In genomic region chr12:14256139-14256538, GRCh38 we compare ENCODE assay signal across 8 cellular contexts.
DNase-seq lines count a peak whose midpoint lies in the region; ATAC-seq, FAIRE-seq and TF ChIP-seq lines count a peak whose summit lies in the region.

No MANE protein-coding gene starts in this region.

- no peak overlapping the region for H4K8ac ChIP-seq in H9 (replicated peaks; ENCODE audit: insufficient read length, low read depth, low read length)

- H3K23ac ChIP-seq in H9 (ENCODE audit: insufficient read length, low read depth, low read length) = no peak overlapping the region

- no peak for TF ChIP-seq POLR2A in endothelial cell of umbilical vein (IDR thresholded peaks at IDR 0.05; ENCODE audit: low read depth, low read length)
- TF ChIP-seq POLR2A in spleen (IDR thresholded peaks at IDR 0.05) = no peak
- no peak for TF ChIP-seq POLR2A in GM12892 (IDR thresholded peaks at IDR 0.05; ENCODE audit: low read depth, low read length)

- POLR2A ChIA-PET in WTC11 (lab: Charles Lee) (no interaction called here), endothelial cell of umbilical vein (lab: Charles Lee) (interaction anchor here (1.0 kb wide), 1 partner anchor 161 kb away, joined by 3 read pairs; no protein-coding TSS in a partner anchor)

- no peak overlapping the region for H4K91ac ChIP-seq in H9 (ENCODE audit: insufficient read length, low read depth, low read length)

- H3K56ac ChIP-seq in H9 (ENCODE audit: insufficient read length, low read depth, low read length) = no peak overlapping the region

- H3K9ac ChIP-seq in H9 (ENCODE audit: extremely low read depth, insufficient read length, low read length) (peak overlapping the region; percentile 26), endothelial cell of umbilical vein (replicated peaks; ENCODE audit: extremely low read depth, insufficient read depth, low read length) (peak overlapping the region; percentile 55)

- no peaks in the 10 kb centered on the region for H3K23me2 ChIP-seq in H9 (ENCODE audit: insufficient read length, low read depth, low read length, poor library complexity, severe bottlenecking)

- H3K14ac ChIP-seq in H9 (ENCODE audit: insufficient read depth, low read length) = no peak overlapping the region

- no peak for DNase-seq in H9
- no peak for DNase-seq in WTC11 (ENCODE audit: low spot score)
- peak; percentile 56 for DNase-seq in endothelial cell of umbilical vein (ENCODE audit: low read depth, low spot score)
- no peak for DNase-seq in spleen
- no peak for DNase-seq in WERI-Rb-1
- no peak for DNase-seq in D721Med (ENCODE audit: insufficient read length, low spot score)
- no peak for DNase-seq in GM12892 (ENCODE audit: insufficient read length)
- no peak for DNase-seq in H7

- no peaks in the 10 kb centered on the region for H3K79me1 ChIP-seq in H9 (ENCODE audit: insufficient read depth, low read depth, low read length, poor library complexity, severe bottlenecking)

- FAIRE-seq in endothelial cell of umbilical vein (lab: Jason Lieb, UNC) (no peak), D721Med (lab: Jason Lieb, UNC) (no peak), GM12892 (lab: Jason Lieb, UNC) (no peak)

- no peak overlapping the region for H2BK20ac ChIP-seq in H9 (ENCODE audit: low read depth, low read length, poor library complexity, severe bottlenecking)

- H3K4me3 ChIP-seq in endothelial cell of umbilical vein (replicated peaks in 1 of 3; ENCODE audit: insufficient read depth in 1 of 3, low read depth in 1 of 3, low read length in 3 of 3) = no peak overlapping the region
- H3K4me3 ChIP-seq in spleen = no peak overlapping the region
- no peak overlapping the region for H3K4me3 ChIP-seq in WERI-Rb-1 (ENCODE audit: low read depth, low read length)
- H3K4me3 ChIP-seq in H7 (ENCODE audit: insufficient read depth, low read depth, low read length) = no peak overlapping the region

- no peaks in the 10 kb centered on the region for H4K20me1 ChIP-seq in H9 (ENCODE audit: control insufficient read depth, insufficient read depth, insufficient read length)
- H4K20me1 ChIP-seq in endothelial cell of umbilical vein (replicated peaks; ENCODE audit: control insufficient read depth, extremely low read depth, insufficient read depth, low read length) = no peaks in the 10 kb centered on the region

- H3K9me1 ChIP-seq in endothelial cell of umbilical vein (replicated peaks; ENCODE audit: control insufficient read depth, extremely low read depth, insufficient read depth, low read length) = no peaks in the 10 kb centered on the region

- no peaks in the 10 kb centered on the region for H3K36me3 ChIP-seq in endothelial cell of umbilical vein (ENCODE audit: control insufficient read depth in 2 of 2, extremely low read depth in 1 of 2, insufficient read depth in 2 of 2, low read length in 2 of 2)
- no peaks in the 10 kb centered on the region for H3K36me3 ChIP-seq in spleen
- no peaks in the 10 kb centered on the region for H3K36me3 ChIP-seq in WERI-Rb-1
- H3K36me3 ChIP-seq in H7 (replicated peaks; ENCODE audit: control insufficient read depth, insufficient read depth, low read length) = no peaks in the 10 kb centered on the region

- H3K18ac ChIP-seq in H9 (ENCODE audit: insufficient read length, low read depth, low read length) = peak overlapping the region; percentile 67

- H2AFZ ChIP-seq in H9 (ENCODE audit: low read length) (no peak overlapping the region), endothelial cell of umbilical vein (ENCODE audit: low read depth, low read length) (peak overlapping the region; percentile 85)

- no peak overlapping the region for H3K4ac ChIP-seq in H9 (ENCODE audit: low read depth, low read length)

- peak overlapping the region; percentile 26 for H3T11ph ChIP-seq in H9 (ENCODE audit: low read length)

- no peak overlapping the region for H2BK12ac ChIP-seq in H9 (ENCODE audit: insufficient read length, low read depth, low read length)

- H3K27me3 ChIP-seq in H9 (ENCODE audit: insufficient read depth, low read length) = no peaks in the 10 kb centered on the region
- H3K27me3 ChIP-seq in endothelial cell of umbilical vein (ENCODE audit: control insufficient read depth in 2 of 2, insufficient read depth in 2 of 2, low read length in 2 of 2) = no peaks in the 10 kb centered on the region
- no peaks in the 10 kb centered on the region for H3K27me3 ChIP-seq in spleen (replicated peaks in 1 of 7)
- no peaks in the 10 kb centered on the region for H3K27me3 ChIP-seq in WERI-Rb-1 (ENCODE audit: insufficient read depth, low read depth, severe bottlenecking)
- H3K27me3 ChIP-seq in H7 (ENCODE audit: control insufficient read depth, insufficient read depth, low read length) = no peaks in the 10 kb centered on the region

- no peak overlapping the region for H4K5ac ChIP-seq in H9 (ENCODE audit: insufficient read length, low read depth, low read length)

- CTCF ChIA-PET in WTC11 (lab: Charles Lee) (interaction anchor here (1.0 to 2.4 kb wide), 4 partner anchors 17 to 198 kb away, joined by 3 to 9 read pairs (median 4); no protein-coding TSS in a partner anchor), endothelial cell of umbilical vein (lab: Charles Lee) (interaction anchor here (0.7 to 4.4 kb wide), 10 partner anchors 15 to 198 kb away, joined by 3 to 42 read pairs (median 6); partner anchors contain the start of gene ATF7IP)

- no peak overlapping the region for H2AK5ac ChIP-seq in H9 (ENCODE audit: insufficient read length, low read length)

- no peak overlapping the region for H3K4me3 Mint-ChIP-seq in H9
- H3K4me3 Mint-ChIP-seq in WTC11 = no peak overlapping the region

- no CpG with 5 or more reads among the region's 6 CpGs for WGBS in H9 (ENCODE audit: extremely low coverage, insufficient read length, low lambda C conversion rate)
- whole genome bisulfite sequencing in spleen, 5 donors = 27 to 41% (median 38%) methylated on average over 6 of the region's 6 CpGs

- no peak overlapping the region for H2BK5ac ChIP-seq in H9 (ENCODE audit: insufficient read length, low read length)

- H3K27me3 Mint-ChIP-seq in H9 (ENCODE audit: low read depth) (no peaks in the 10 kb centered on the region), WTC11 (ENCODE audit: low read depth) (no peaks in the 10 kb centered on the region; the same call in 1 of the 2 replicates)

- no peak overlapping the region for H2BK15ac ChIP-seq in H9 (ENCODE audit: low read depth, low read length)

- H3K4me2 ChIP-seq in H9 (ENCODE audit: insufficient read depth, insufficient read length, low read length) (no peak overlapping the region), endothelial cell of umbilical vein (ENCODE audit: insufficient read depth, low read length) (peak overlapping the region; percentile 43)

- no TSS peak for BruUV-seq in endothelial cell of umbilical vein (replicated peaks; lab: Mats Ljungman, UMichigan)

- H3K9me3 ChIP-seq in H9 (ENCODE audit: control insufficient read depth, low read depth, low read length) (no peaks in the 10 kb centered on the region), endothelial cell of umbilical vein (replicated peaks; ENCODE audit: control insufficient read depth, insufficient read depth, low read length) (no peaks in the 10 kb centered on the region), spleen (peaks cover 0 to 24% (median 10%) of the 10 kb centered on the region in 8 donors), WERI-Rb-1 (ENCODE audit: severe bottlenecking) (peaks cover 17% of the 10 kb centered on the region)

- peaks cover 14 to 18% of the 10 kb centered on the region in 2 experiments for H3K9me3 Mint-ChIP-seq in H9
- H3K9me3 Mint-ChIP-seq in WTC11 = peaks cover 6% of the 10 kb centered on the region

- H3K36me3 Mint-ChIP-seq in H9 (ENCODE audit: insufficient read depth in 1 of 3, low read depth in 3 of 3) = peaks cover 3 to 13% (median 9%) of the 10 kb centered on the region in 3 experiments; a peak in 6 of 7 replicates
- peaks cover 8% of the 10 kb centered on the region for H3K36me3 Mint-ChIP-seq in WTC11

- no peak overlapping the region for H2BK120ac ChIP-seq in H9 (ENCODE audit: low read depth, low read length, poor library complexity, severe bottlenecking)

- peaks cover 50 to 51% of the 10 kb centered on the region in 2 experiments for H3K4me1 Mint-ChIP-seq in H9
- peaks cover 62% of the 10 kb centered on the region for H3K4me1 Mint-ChIP-seq in WTC11

- no peaks in the 10 kb centered on the region for H3K79me2 ChIP-seq in H9 (ENCODE audit: insufficient read depth, low read length)
- no peaks in the 10 kb centered on the region for H3K79me2 ChIP-seq in endothelial cell of umbilical vein (ENCODE audit: control insufficient read depth, insufficient read depth, low read length)

- H3K27ac ChIP-seq in H9 (ENCODE audit: insufficient read length, low read depth, low read length) (peak overlapping the region; percentile 100), endothelial cell of umbilical vein (ENCODE audit: insufficient read depth, low read depth, low read length) (peak overlapping the region; percentile 87), spleen (peak overlapping the region; percentile 64 to 93 (median 87)), WERI-Rb-1 (no peak overlapping the region)

- dilution Hi-C loops in endothelial cell of umbilical vein (cut with MboI; ENCODE audit: extremely low pct_ligation_motif_present, low sequenced_read_pairs) = no loop called here

- H3K27ac Mint-ChIP-seq in H9 = peak overlapping the region; percentile 95 to 100 (median 98); a peak in 5 of 7 replicates
- peak overlapping the region; percentile 100 for H3K27ac Mint-ChIP-seq in WTC11

- intact Hi-C loops in endothelial cell of umbilical vein (cut with micrococcal nuclease) (loop anchor here (1.0 to 10.0 kb wide), 7 partner anchors 18 to 1536 kb away; a partner anchor contains a TSS), spleen (cut with DNase I; ENCODE audit: low total_unique reads) (no loop called here)

- H3K4me1 ChIP-seq in H9 (ENCODE audit: insufficient read depth, low read length) = peaks cover 16% of the 10 kb centered on the region
- H3K4me1 ChIP-seq in endothelial cell of umbilical vein (ENCODE audit: control insufficient read depth, extremely low read depth, insufficient read depth, low read length) = peaks cover 56% of the 10 kb centered on the region
- peaks cover 22 to 92% (median 53%) of the 10 kb centered on the region in 6 donors for H3K4me1 ChIP-seq in spleen

- no peak for TF ChIP-seq CTCF in H9 (conservative IDR thresholded peaks at IDR 0.05)
- TF ChIP-seq CTCF in WTC11 (IDR thresholded peaks at IDR 0.05) = no peak
- TF ChIP-seq CTCF in endothelial cell of umbilical vein (IDR thresholded peaks at IDR 0.05; ENCODE audit: extremely low read depth in 1 of 2, insufficient read depth in 1 of 2, low read depth in 1 of 2, low read length in 2 of 2) = no peak
- TF ChIP-seq CTCF in spleen (IDR thresholded peaks at IDR 0.05 in 8 of 11, conservative IDR thresholded peaks at IDR 0.05 in 3 of 11) = no peak
- no peak for TF ChIP-seq CTCF in WERI-Rb-1 (IDR thresholded peaks at IDR 0.05; ENCODE audit: low read depth, low read length)
- no peak for TF ChIP-seq CTCF in D721Med (IDR thresholded peaks at IDR 0.05; ENCODE audit: insufficient read depth, missing control alignments)

- no peak for ATAC-seq in WTC11

TF ChIP-seq in endothelial cell of umbilical vein, 7 proteins besides CTCF, POLR2A, EP300 and RAD21 (continues in another document):
- TF ChIP-seq JUN (IDR thresholded peaks at IDR 0.05; ENCODE audit: borderline replicate concordance, insufficient read depth, insufficient read length, low read depth) = no peak
- no peak for TF ChIP-seq POLR2AphosphoS5 (IDR thresholded peaks at IDR 0.05; ENCODE audit: insufficient read depth, low read depth, low read length)
- TF ChIP-seq FOS (IDR thresholded peaks at IDR 0.05; ENCODE audit: borderline replicate concordance, insufficient read depth, low read length) = peak; percentile 41
